ENCODE assay signal across 8 cellular contexts in genomic region chr6:32195902-32196681, GRCh38. TPM values are rescaled to one million over a fixed set of nuclear protein-coding genes. Genes with fewer than 3 reads are reported as not detected.
DNase-seq lines count a peak whose midpoint lies in the region; ATAC-seq and TF ChIP-seq lines count a peak whose summit lies in the region.

No MANE protein-coding gene starts in this region.

- no peaks in the 10 kb centered on the region for H3K36me3 Mint-ChIP-seq in WTC11
- H3K36me3 Mint-ChIP-seq in dendritic cell treated with granulocyte-macrophage colony-stimulating factor and Interleukin-4, amounts not matched to agents 40 ng/mL and 50 ng/mL, for 4 days (ENCODE audit: low read depth): peaks cover 29% of the 10 kb centered on the region

- H3K4me1 Mint-ChIP-seq in WTC11: peaks cover 50% of the 10 kb centered on the region
- peaks cover 61% of the 10 kb centered on the region for H3K4me1 Mint-ChIP-seq in dendritic cell treated with granulocyte-macrophage colony-stimulating factor and Interleukin-4, amounts not matched to agents 40 ng/mL and 50 ng/mL, for 4 days (ENCODE audit: low read depth)

- CTCF ChIA-PET in AG04449 (lab: Yijun Ruan, JAX) (interaction anchor here (0.6 to 4.4 kb wide), 15 partner anchors 7 to 236 kb away, joined by 3 to 62 read pairs (median 4); partner anchors contain the start of genes ATF6B, FKBPL and RNF5), WTC11 (lab: Charles Lee) (interaction anchor here (0.6 to 1.8 kb wide), 35 partner anchors 10 to 757 kb away, joined by 3 to 30 read pairs (median 6); partner anchors contain the start of genes AGPAT1, EHMT2, FKBPL and HLA-DMA)

- POLR2A ChIA-PET in AG04449 (lab: Yijun Ruan, JAX): interaction anchor here (0.6 to 2.0 kb wide), 10 partner anchors 9 to 1259 kb away, joined by 3 to 8 read pairs (median 4); partner anchors contain the start of genes AGPAT1, ATF6B, FKBPL and RNF5
- POLR2A ChIA-PET in WTC11 (lab: Charles Lee): interaction anchor here (0.5 to 1.9 kb wide), 13 partner anchors 9 to 921 kb away, joined by 3 to 25 read pairs (median 4); partner anchors contain the start of genes AGPAT1, FKBPL, PRRT1 and RNF5

- peak overlapping the region; percentile 95 for H3K4me3 Mint-ChIP-seq in WTC11
- peak overlapping the region; percentile 94 for H3K4me3 Mint-ChIP-seq in dendritic cell treated with granulocyte-macrophage colony-stimulating factor and Interleukin-4, amounts not matched to agents 40 ng/mL and 50 ng/mL, for 4 days

- no peaks in the 10 kb centered on the region for H3K9me3 Mint-ChIP-seq in WTC11
- H3K9me3 Mint-ChIP-seq in dendritic cell treated with granulocyte-macrophage colony-stimulating factor and Interleukin-4, amounts not matched to agents 40 ng/mL and 50 ng/mL, for 4 days: no peaks in the 10 kb centered on the region

- peak overlapping the region; percentile 100 for H3K27ac Mint-ChIP-seq in WTC11
- H3K27ac Mint-ChIP-seq in dendritic cell treated with granulocyte-macrophage colony-stimulating factor and Interleukin-4, amounts not matched to agents 40 ng/mL and 50 ng/mL, for 4 days: peak overlapping the region; percentile 99

- peak; percentile 77 for ATAC-seq in GM18520 (IDR thresholded peaks at IDR 0.05; ENCODE audit: unreplicated experiment)
- peak; percentile 1 for ATAC-seq in HG03039 (IDR thresholded peaks at IDR 0.05; ENCODE audit: unreplicated experiment)
- peak; percentile 6 for ATAC-seq in WTC11

- peak overlapping the region; percentile 94 for H3K4me3 ChIP-seq in AG04449 (ENCODE audit: low read depth, low read length)

- H3K27me3 Mint-ChIP-seq in WTC11 (ENCODE audit: low read depth): peaks cover 3% of the 10 kb centered on the region; the same call in 1 of the 2 replicates
- peaks cover 9% of the 10 kb centered on the region for H3K27me3 Mint-ChIP-seq in dendritic cell treated with granulocyte-macrophage colony-stimulating factor and Interleukin-4, amounts not matched to agents 40 ng/mL and 50 ng/mL, for 4 days

- DNase-seq in AG04449 (ENCODE audit: low read depth, low spot score) (no peak), NCI-H2171 (lab: John Stamatoyannopoulos, UW) (peak; percentile 80), WTC11 (ENCODE audit: low spot score) (peak; percentile 90), left kidney (ENCODE audit: low read depth, low spot score) (peak; percentile 98)
- peak; percentile 29 for DNase-seq in stimulated activated CD4-positive, alpha-beta T cell treated with anti-CD3 and anti-CD28 coated beads, Interleukin-2, amount 100 ng/mL, for 4 hours (ENCODE audit: low read depth)

- intact Hi-C loops in dendritic cell treated with granulocyte-macrophage colony-stimulating factor and Interleukin-4, amounts not matched to agents 40 ng/mL and 50 ng/mL, for 4 days (cut with micrococcal nuclease): loop anchor here (1.0 to 2.0 kb wide), 2 partner anchors 18 to 77 kb away; partner anchors contain the start of gene RNF5

- TF ChIP-seq CTCF in AG04449 (IDR thresholded peaks at IDR 0.05; ENCODE audit: insufficient read depth, low read length, missing control alignments) (no peak), WTC11 (IDR thresholded peaks at IDR 0.05) (no peak)

TF ChIP-seq in WTC11, 78 proteins besides CTCF, POLR2A, EP300 and RAD21 (continues in another document):
- TF ChIP-seq ZNF671 (CRISPR knock-in tag; IDR thresholded peaks at IDR 0.05): no peak
- no peak for TF ChIP-seq ZSCAN18 (CRISPR knock-in tag; IDR thresholded peaks at IDR 0.05)
- no peak for TF ChIP-seq ZBTB43 (CRISPR knock-in tag; IDR thresholded peaks at IDR 0.05)
- TF ChIP-seq CBFB (CRISPR knock-in tag; IDR thresholded peaks at IDR 0.05; ENCODE audit: low read depth): no peak
- TF ChIP-seq ATF1 (CRISPR knock-in tag; IDR thresholded peaks at IDR 0.05): peak; percentile 87; the same call in 1 of the 2 replicates
- no peak for TF ChIP-seq GRHL2 (CRISPR knock-in tag; IDR thresholded peaks at IDR 0.05; ENCODE audit: insufficient replicate concordance, severe bottlenecking)
- TF ChIP-seq SMAD4 (CRISPR knock-in tag; IDR thresholded peaks at IDR 0.05): 0 out of 2 replicates have a peak, but pooled peaks have one; percentile 27
- TF ChIP-seq E2F5 (CRISPR knock-in tag; IDR thresholded peaks at IDR 0.05): peak; percentile 97
- no peak for TF ChIP-seq IRF2 (CRISPR knock-in tag; IDR thresholded peaks at IDR 0.05; ENCODE audit: borderline replicate concordance, low read depth)
- no peak for TF ChIP-seq PRDM15 (CRISPR knock-in tag; IDR thresholded peaks at IDR 0.05)
- no peak for TF ChIP-seq ZNF138 (CRISPR knock-in tag; conservative IDR thresholded peaks at IDR 0.05)
- no peak for TF ChIP-seq ZMAT4 (CRISPR knock-in tag; IDR thresholded peaks at IDR 0.05)
- 0 out of 2 replicates have a peak, but pooled peaks have one; percentile 85 for TF ChIP-seq ETV6 (CRISPR knock-in tag; IDR thresholded peaks at IDR 0.05)
- no peak for TF ChIP-seq JAZF1 (CRISPR knock-in tag; IDR thresholded peaks at IDR 0.05)
- TF ChIP-seq FOXK1 (CRISPR knock-in tag; IDR thresholded peaks at IDR 0.05): peak; percentile 87
- no peak for TF ChIP-seq ZNF317 (CRISPR knock-in tag; IDR thresholded peaks at IDR 0.05; ENCODE audit: borderline replicate concordance, low read depth)
- peak; percentile 28; the same call in 1 of the 2 replicates for TF ChIP-seq USF1 (CRISPR knock-in tag; IDR thresholded peaks at IDR 0.05)

RNA-seq across cellular contexts. Expression of gene GPSM3, which starts 3.6 kb away (rescaled TPM):
- total RNA-seq in WTC11 (2021): 10.0 to 14.0 TPM (median 13.1 TPM) in 3 replicates

RNA-seq across cellular contexts. Expression of gene PBX2, which starts 6.1 kb away (rescaled TPM):
- total RNA-seq in WTC11 (2021): 130 to 165 TPM (median 150 TPM) in 3 replicates

RNA-seq across cellular contexts. Expression of gene AGER, which starts 12.0 kb away (rescaled TPM):
- 17.7 to 20.0 TPM (median 18.1 TPM) in 3 replicates for total RNA-seq in WTC11 (2021)

RNA-seq across cellular contexts. Expression of gene RNF5, which starts 17.9 kb away (rescaled TPM):
- total RNA-seq in WTC11 (2021): 108 to 114 TPM (median 111 TPM) in 3 replicates

RNA-seq across cellular contexts. Expression of gene AGPAT1, which starts 20.2 kb away (rescaled TPM):
- total RNA-seq in WTC11 (2021): 84.5 to 88.9 TPM (median 87.5 TPM) in 3 replicates

Comparison
In these comparisons a context has a peak if more than half of its experiments do, and no peak if none do; other contexts are left out.
1. ATAC-seq: peak in every context shown above with its lines; median percentile 77 in GM18520; 6 in WTC11; 1 in HG03039.